Comparison of ENCODE assay signal across 8 cellular contexts in the genomic region with DNA sequence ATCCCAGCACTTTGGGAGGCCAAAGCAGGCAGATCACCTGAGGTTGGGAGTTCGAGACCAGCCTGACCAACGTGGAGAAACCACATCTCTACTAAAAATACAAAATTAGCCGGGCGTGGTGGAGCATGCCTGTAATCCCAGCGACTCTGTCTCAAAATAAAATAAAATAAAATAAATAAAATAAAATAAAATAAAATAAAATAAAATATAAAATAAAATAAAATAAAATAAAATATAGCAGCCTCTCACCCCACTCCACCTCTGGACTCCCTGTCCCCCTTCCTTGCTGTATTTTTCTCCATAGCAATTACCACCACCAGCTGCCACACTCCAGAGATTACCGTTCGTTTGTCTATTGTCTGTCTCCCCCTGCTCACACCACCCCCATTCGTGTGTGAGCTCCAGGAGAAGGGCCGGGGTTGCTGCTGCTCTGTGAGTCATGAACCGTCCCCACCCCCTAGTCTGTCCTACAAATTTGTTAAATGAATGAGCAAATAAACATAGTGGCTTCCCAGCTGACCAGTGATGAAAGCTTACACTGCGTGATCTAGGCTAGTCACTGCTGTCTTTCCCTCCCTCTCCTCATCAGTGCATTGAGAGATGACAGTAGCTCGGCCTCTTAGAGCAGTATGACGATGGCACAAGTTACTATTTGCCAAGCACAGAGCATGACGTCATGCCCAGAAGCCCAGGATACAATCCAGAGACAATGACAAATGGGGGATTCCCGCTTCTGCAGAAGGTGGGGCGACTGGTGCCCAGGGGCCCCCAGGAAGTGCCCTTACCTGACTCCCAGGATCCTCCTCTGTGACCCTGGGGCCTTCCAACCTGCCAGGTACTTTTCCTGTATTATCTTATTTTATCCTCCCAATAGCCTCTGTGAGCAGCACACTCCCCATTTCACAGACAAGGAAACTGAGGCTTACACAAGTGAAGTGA. TPM values are rescaled to one million over a fixed set of nuclear protein-coding genes. Genes with fewer than 3 reads are reported as not detected.
DNase-seq lines count a peak whose midpoint lies in the region; ATAC-seq and TF ChIP-seq lines count a peak whose summit lies in the region.

No MANE protein-coding gene starts in this region.

- DNase-seq in A673 (ENCODE audit: low spot score) = peak; percentile 74
- DNase-seq in GM23248 = peak; percentile 98
- peak; percentile 94 for DNase-seq in PC-3
- no peak for DNase-seq in esophagus squamous epithelium (lab: John Stamatoyannopoulos, UW)
- DNase-seq in iPS-NIHi11 (ENCODE audit: low spot score) = no peak
- DNase-seq in Peyer's patch = no peak

- TF ChIP-seq POLR2A in esophagus squamous epithelium (IDR thresholded peaks at IDR 0.05) (no peak), Peyer's patch (IDR thresholded peaks at IDR 0.05) (no peak)

- H3K27ac ChIP-seq in A673 (ENCODE audit: low read depth, low read length, poor library complexity, severe bottlenecking) = peak overlapping the region; percentile 38
- H3K27ac ChIP-seq in GM23248 = peak overlapping the region; percentile 54
- peak overlapping the region; percentile 53 for H3K27ac ChIP-seq in PC-3 (ENCODE audit: low read length)
- H3K27ac ChIP-seq in esophagus squamous epithelium = peak overlapping the region in 3 of 4 donors; percentile 40 to 62 (median 53)
- peak overlapping the region in 2 of 4 donors; percentile 17 to 35 for H3K27ac ChIP-seq in Peyer's patch

- in situ Hi-C loops in GM23248 (cut with MboI) = no loop called here

- TF ChIP-seq CTCF in A673 (conservative IDR thresholded peaks at IDR 0.05; ENCODE audit: low read depth, low read length) = no peak
- TF ChIP-seq CTCF in PC-3 (conservative IDR thresholded peaks at IDR 0.05; ENCODE audit: low read depth, low read length) = no peak
- TF ChIP-seq CTCF in esophagus squamous epithelium (IDR thresholded peaks at IDR 0.05) = no peak
- no peak for TF ChIP-seq CTCF in Peyer's patch (IDR thresholded peaks at IDR 0.05)

- CTCF ChIA-PET in A673 (lab: Charles Lee) (interaction anchor here (0.5 kb wide), 1 partner anchor 66 kb away, joined by 5 read pairs; no protein-coding TSS in a partner anchor), PC-3 (lab: Charles Lee) (interaction anchor here (1.1 kb wide), 1 partner anchor 23 kb away, joined by 7 read pairs; no protein-coding TSS in a partner anchor)

- POLR2A ChIA-PET in A673 (lab: Charles Lee; ENCODE audit: low non-redundant PET) = interaction anchor here (0.6 kb wide), 2 partner anchors 21 to 58 kb away, joined by 5 to 9 read pairs; no protein-coding TSS in a partner anchor
- POLR2A ChIA-PET in PC-3 (lab: Charles Lee; ENCODE audit: unreplicated experiment) = interaction anchor here (0.5 to 1.4 kb wide), 4 partner anchors 8 to 72 kb away, joined by 3 to 5 read pairs (median 4); partner anchors contain the start of gene EPHA2

- H3K36me3 ChIP-seq in A673 (ENCODE audit: insufficient read depth, low read length, poor library complexity, severe bottlenecking) (no peaks in the 10 kb centered on the region), GM23248 (ENCODE audit: low read depth) (no peaks in the 10 kb centered on the region), PC-3 (ENCODE audit: low read depth, low read length) (no peaks in the 10 kb centered on the region), esophagus squamous epithelium (no peaks in the 10 kb centered on the region), skeletal muscle satellite cell (ENCODE audit: insufficient read depth, low read length) (no peaks in the 10 kb centered on the region), Peyer's patch (no peaks in the 10 kb centered on the region)

- no TSS peak for BruUV-seq in A673 (replicated peaks; lab: Mats Ljungman, UMichigan)
- BruUV-seq in PC-3 (replicated peaks; lab: Mats Ljungman, UMichigan) = TSS peak; percentile 11

- H3K9me3 ChIP-seq in A673 (ENCODE audit: low read depth, low read length, poor library complexity, severe bottlenecking) = no peaks in the 10 kb centered on the region
- no peaks in the 10 kb centered on the region for H3K9me3 ChIP-seq in GM23248 (ENCODE audit: low read depth)
- H3K9me3 ChIP-seq in PC-3 (ENCODE audit: low read length) = no peaks in the 10 kb centered on the region
- no peaks in the 10 kb centered on the region for H3K9me3 ChIP-seq in esophagus squamous epithelium
- no peaks in the 10 kb centered on the region for H3K9me3 ChIP-seq in skeletal muscle satellite cell (replicated peaks; ENCODE audit: low read length)
- H3K9me3 ChIP-seq in Peyer's patch = no peaks in the 10 kb centered on the region

- H3K9me2 ChIP-seq in GM23248 (ENCODE audit: insufficient read depth) (no peaks in the 10 kb centered on the region), PC-3 (replicated peaks; ENCODE audit: low read length) (no peaks in the 10 kb centered on the region)

- peaks cover 28% of the 10 kb centered on the region for H3K4me1 ChIP-seq in A673 (ENCODE audit: insufficient read depth, low read length, poor library complexity, severe bottlenecking)
- peaks cover 6% of the 10 kb centered on the region for H3K4me1 ChIP-seq in GM23248 (ENCODE audit: insufficient read depth)
- peaks cover 46% of the 10 kb centered on the region for H3K4me1 ChIP-seq in PC-3 (ENCODE audit: insufficient read depth, low read length)
- H3K4me1 ChIP-seq in esophagus squamous epithelium = peaks cover 25 to 63% (median 34%) of the 10 kb centered on the region in 3 donors
- H3K4me1 ChIP-seq in skeletal muscle satellite cell (ENCODE audit: control insufficient read depth, insufficient read depth, low read length) = peaks cover 13% of the 10 kb centered on the region
- peaks cover 0 to 46% (median 18%) of the 10 kb centered on the region in 4 donors for H3K4me1 ChIP-seq in Peyer's patch

- H3K9ac ChIP-seq in GM23248 (no peak overlapping the region), PC-3 (ENCODE audit: low read length) (no peak overlapping the region), skeletal muscle satellite cell (ENCODE audit: low read depth, low read length) (no peak overlapping the region)

- intact Hi-C loops in A673 (cut with micrococcal nuclease; ENCODE audit: unreplicated experiment) = no loop called here
- intact Hi-C loops in PC-3 (cut with micrococcal nuclease) = no loop called here
- intact Hi-C loops in esophagus squamous epithelium (cut with DNase I) = no loop called here

- ATAC-seq in PC-3 = peak; percentile 76
- no peak for ATAC-seq in HG03439 (IDR thresholded peaks at IDR 0.05; ENCODE audit: unreplicated experiment)

- H3K79me2 ChIP-seq in GM23248 (ENCODE audit: insufficient read depth) = no peaks in the 10 kb centered on the region
- H3K79me2 ChIP-seq in PC-3 (ENCODE audit: low read length) = peaks cover 45% of the 10 kb centered on the region

- H4K20me1 ChIP-seq in GM23248 (ENCODE audit: insufficient read depth) = no peaks in the 10 kb centered on the region
- H4K20me1 ChIP-seq in PC-3 (ENCODE audit: low read length) = no peaks in the 10 kb centered on the region

- no peak overlapping the region for H3K4me2 ChIP-seq in GM23248 (ENCODE audit: unreplicated experiment)
- peak overlapping the region; percentile 65 for H3K4me2 ChIP-seq in PC-3 (ENCODE audit: low read length)
- H3K4me2 ChIP-seq in skeletal muscle satellite cell (ENCODE audit: low read length) = peak overlapping the region; percentile 51

- no peaks in the 10 kb centered on the region for H3K27me3 ChIP-seq in A673 (replicated peaks; ENCODE audit: insufficient read depth, low read depth, low read length, poor library complexity)
- H3K27me3 ChIP-seq in GM23248 (replicated peaks; ENCODE audit: insufficient read depth) = no peaks in the 10 kb centered on the region
- no peaks in the 10 kb centered on the region for H3K27me3 ChIP-seq in PC-3 (ENCODE audit: low read length)
- H3K27me3 ChIP-seq in esophagus squamous epithelium = no peaks in the 10 kb centered on the region
- H3K27me3 ChIP-seq in skeletal muscle satellite cell (ENCODE audit: control insufficient read depth, insufficient read depth, low read length) = no peaks in the 10 kb centered on the region
- H3K27me3 ChIP-seq in Peyer's patch = no peaks in the 10 kb centered on the region

- 37 to 41% methylated on average over 16 of the region's 16 CpGs for WGBS in GM23248 (ENCODE audit: low coverage in 1 of 2, low lambda C conversion rate in 2 of 2, missing lambda C conversion rate in 2 of 2), 2 experiments
- WGBS in esophagus squamous epithelium, 2 donors = 42 to 44% methylated on average over 15 of the region's 16 CpGs

- H3F3A ChIP-seq in GM23248 (ENCODE audit: insufficient read depth) (peaks cover 8% of the 10 kb centered on the region; the same call in 1 of the 2 replicates), PC-3 (ENCODE audit: low read length, unreplicated experiment) (peaks cover 6% of the 10 kb centered on the region)

- H3K4me3 ChIP-seq in A673 (ENCODE audit: low read depth, low read length, poor library complexity, severe bottlenecking) (no peak overlapping the region), GM23248 (no peak overlapping the region), PC-3 (ENCODE audit: low read length) (no peak overlapping the region), esophagus squamous epithelium (no peak overlapping the region), skeletal muscle satellite cell (ENCODE audit: low read length) (no peak overlapping the region), Peyer's patch (no peak overlapping the region)

- H2AFZ ChIP-seq in GM23248 (no peak overlapping the region), PC-3 (ENCODE audit: low read length) (no peak overlapping the region)

RNA-seq across cellular contexts. Expression of gene EPHA2, which starts 8.3 kb away (rescaled TPM):
- 70.5 and 91.6 TPM in 2 replicates for total RNA-seq in A673 (2021)
- total RNA-seq in GM23248 (2014; rRNA removed; shearing (Covaris generic)) = 20.4 and 21.7 TPM in 2 replicates
- 8.0 and 8.8 TPM in 2 replicates for polyA plus RNA-seq in GM23248 (2016; fragmentation: Nextera tagmentation; extraction: Ambion mirVana)
- 459 and 567 TPM in 2 replicates for total RNA-seq in PC-3 (2014; rRNA removed)
- 100 to 1,000 TPM in 3 of 4 donors, 10 to 100 TPM in 1; 87.5 to 225 (median 137) TPM for total RNA-seq in esophagus squamous epithelium
- total RNA-seq in skeletal muscle satellite cell (2012; rRNA removed) = 8.3 and 8.4 TPM in 2 replicates
- total RNA-seq in Peyer's patch = 10 to 100 TPM; 23.5 to 42.6 (median 35.5) TPM

RNA-seq across cellular contexts. Expression of gene ARHGEF19, which starts 48.3 kb away (rescaled TPM):
- 5.2 and 5.8 TPM in 2 replicates for total RNA-seq in A673 (2021)
- 8.6 and 12.1 TPM in 2 replicates for total RNA-seq in GM23248 (2014; rRNA removed; shearing (Covaris generic))
- polyA plus RNA-seq in GM23248 (2016; fragmentation: Nextera tagmentation; extraction: Ambion mirVana) = 13.3 and 14.2 TPM in 2 replicates
- 13.8 and 28.1 TPM in 2 replicates for total RNA-seq in PC-3 (2014; rRNA removed)
- 10 to 100 TPM; 15.8 to 27.1 (median 20.6) TPM for total RNA-seq in esophagus squamous epithelium
- total RNA-seq in skeletal muscle satellite cell (2012; rRNA removed) = 4.6 and 4.8 TPM in 2 replicates
- total RNA-seq in Peyer's patch = 10 to 100 TPM in 1 of 4 donors, 1 to 10 TPM in 3; 6.0 to 16.5 (median 7.3) TPM

Comparison
In these comparisons a context has a peak if more than half of its experiments do, and no peak if none do; other contexts are left out.
1. DNase-seq: peak in A673 (single experiment), GM23248 (single experiment) and PC-3 (single experiment); none in esophagus squamous epithelium (single experiment), iPS-NIHi11 (single experiment) and Peyer's patch (0 of 3).